25 cellular contexts compared by ENCODE assay signal in genomic region chr5:178267245-178267644, GRCh38.
"Had no signal": no experiment of that assay in that cellular context is flagged by ENCODE, and none has a peak within 500 bp of the region (broad histone marks: within the 10 kb centered on the region; RNA-seq: fewer than 3 reads in every experiment).

No MANE protein-coding gene starts in this region.

- H3K9ac ChIP-seq: parathyroid adenoma had no signal

- H3K36me3 ChIP-seq: lower lobe of right lung, neutrophil, stomach, thyroid gland, transverse colon, upper lobe of left lung had no signal

- H3K4me1 Mint-ChIP-seq: naive B cell, natural killer cell had no signal

- FAIRE-seq: keratinocyte had no signal

- H3K9me3 ChIP-seq: lower lobe of right lung, neutrophil, stomach, testis, thyroid gland, transverse colon, upper lobe of left lung had no signal

- H3K4me3 Mint-ChIP-seq: naive B cell; natural killer cell; stimulated activated naive B cell treated with anti-CD40 and anti-IgM and Interleukin-4, amounts not matched to agents 10 μg/mL and 1 μg/mL and 100 μg/mL, for 72 hours had no signal

- H3K27me3 ChIP-seq: neutrophil, stomach, testis, thyroid gland, transverse colon, upper lobe of left lung had no signal

- H3K36me3 Mint-ChIP-seq: natural killer cell; stimulated activated naive B cell treated with anti-CD40 and anti-IgM and Interleukin-4, amounts not matched to agents 10 μg/mL and 1 μg/mL and 100 μg/mL, for 72 hours had no signal

- H3K27ac Mint-ChIP-seq: naive B cell; natural killer cell; stimulated activated naive B cell treated with anti-CD40 and anti-IgM and Interleukin-4, amounts not matched to agents 10 μg/mL and 1 μg/mL and 100 μg/mL, for 72 hours had no signal

- H3K79me2 ChIP-seq: parathyroid adenoma had no signal

- H3K4me1 ChIP-seq: lower lobe of right lung, parathyroid adenoma, stomach, testis, transverse colon, upper lobe of left lung had no signal

- DNase-seq: glutamatergic neuron; hippocampal formation; lower lobe of right lung; mammary epithelial cell; mesenchymal stem cell; naive B cell; natural killer cell; occipital lobe; stimulated activated CD4-positive, alpha-beta T cell treated with anti-CD3 and anti-CD28 coated beads, Interleukin-12 subunit alpha, Interleukin-12 subunit beta, amount 100 ng/mL, for 4 hours; stimulated activated CD4-positive, alpha-beta T cell treated with anti-CD3 and anti-CD28 coated beads, Interleukin-15, amount 100 ng/mL, for 24 hours; stimulated activated CD4-positive, alpha-beta T cell treated with anti-CD3 and anti-CD28 coated beads, Interleukin-2, amount 100 ng/mL, for 24 hours; stimulated activated CD4-positive, alpha-beta T cell treated with anti-CD3 and anti-CD28 coated beads, Interleukin-4, amount 100 ng/mL, for 1 hour; stimulated activated naive B cell treated with anti-CD40 and anti-IgM and Interleukin-4, amounts not matched to agents 10 μg/mL and 1 μg/mL and 100 μg/mL, for 72 hours; stimulated activated naive CD8-positive, alpha-beta T cell treated with anti-CD3 and anti-CD28 coated beads, Interleukin-15, Interleukin-2, amounts not matched to agents 100 U/mL and 50 U/mL, for 24 hours; stomach; testis; thyroid gland; transverse colon; upper lobe of left lung had no signal

- H2AFZ ChIP-seq: parathyroid adenoma had no signal

- H3K9me3 Mint-ChIP-seq: natural killer cell had no signal

- H3K4me3 ChIP-seq: lower lobe of right lung, skin epidermis, stomach, testis, thyroid gland, transverse colon, upper lobe of left lung had no signal

- ATAC-seq: lower lobe of right lung; natural killer cell; right cardiac atrium; sciatic nerve; stimulated activated naive B cell treated with anti-CD40 and anti-IgM and Interleukin-4, amounts not matched to agents 10 μg/mL and 1 μg/mL and 100 μg/mL, for 72 hours; stimulated activated naive CD8-positive, alpha-beta T cell treated with anti-CD3 and anti-CD28 coated beads, Interleukin-15, Interleukin-2, amounts not matched to agents 100 U/mL and 50 U/mL, for 24 hours had no signal

- H3K27ac ChIP-seq: lower lobe of right lung, neutrophil, parathyroid adenoma, skin epidermis, stomach, testis, thyroid gland, transverse colon, upper lobe of left lung had no signal
